22 cellular contexts compared by ENCODE assay signal in genomic region chr12:104622942-104623341, GRCh38.
DNase-seq lines count a peak whose midpoint lies in the region; ATAC-seq, FAIRE-seq and TF ChIP-seq lines count a peak whose summit lies in the region.
"Had no signal": no experiment of that assay in that cellular context is flagged by ENCODE, and none has a peak within 500 bp of the region (broad histone marks: within the 10 kb centered on the region; RNA-seq: fewer than 3 reads in every experiment).

No MANE protein-coding gene starts in this region.

- CTCF ChIA-PET in K562 (lab: Yijun Ruan, JAX; ENCODE audit: low intra/inter-chr PET ratio) = no interaction called here

- ATAC-seq in natural killer cell treated with Interleukin-12 subunit alpha and Interleukin-12 subunit beta and Interleukin-15 and Interleukin-18, amount 100 ng/mL, for 72 hours = no peak
- ATAC-seq in natural killer cell (no peak), K562 (peak; percentile 66), memory B cell (ENCODE audit: low read depth) (no peak), upper lobe of right lung (peak; percentile 44)
- ATAC-seq: Panc1 had no signal

- H3K9me3 ChIP-seq in K562 (replicated peaks; ENCODE audit: control insufficient read depth, insufficient read depth, low read depth, low read length) (no peaks in the 10 kb centered on the region), upper lobe of right lung (no peaks in the 10 kb centered on the region)
- H3K9me3 ChIP-seq: SJCRH30 had no signal

- H3K9ac ChIP-seq in K562 (ENCODE audit: insufficient read depth in 1 of 2, low read depth in 2 of 2, low read length in 2 of 2) = no peak overlapping the region

- no TSS peak for BruUV-seq in K562 (replicated peaks; lab: Mats Ljungman, UMichigan)

- 31% methylated on average over 3 of the region's 3 CpGs for WGBS in K562 (ENCODE audit: insufficient coverage, low coverage, missing lambda C conversion rate)

- peaks cover 10 to 31% of the 10 kb centered on the region in 2 experiments; a peak in 4 of 5 replicates for H3K4me1 ChIP-seq in K562 (replicated peaks in 1 of 2; ENCODE audit: control insufficient read depth in 2 of 2, insufficient read depth in 2 of 2, low read length in 2 of 2)
- no peaks in the 10 kb centered on the region for H3K4me1 ChIP-seq in upper lobe of right lung

- no peak overlapping the region for H3K27ac ChIP-seq in K562 (ENCODE audit: extremely low read depth, low read depth, low read length)
- H3K27ac ChIP-seq in upper lobe of right lung = no peak overlapping the region
- H3K27ac ChIP-seq: HL-60, SJCRH30 had no signal

- H3K4me2 ChIP-seq in K562 (ENCODE audit: insufficient read depth, low read length) = no peak overlapping the region

- no peaks in the 10 kb centered on the region for H3K27me3 Mint-ChIP-seq in natural killer cell treated with Interleukin-12 subunit alpha and Interleukin-12 subunit beta and Interleukin-15 and Interleukin-18, amount 100 ng/mL, for 72 hours
- H3K27me3 Mint-ChIP-seq in natural killer cell (ENCODE audit: low read depth in 2 of 2) = no peaks in the 10 kb centered on the region
- no peaks in the 10 kb centered on the region for H3K27me3 Mint-ChIP-seq in memory B cell
- H3K27me3 Mint-ChIP-seq in nephron progenitor cell (ENCODE audit: low read depth, poor library complexity) = peaks cover 2% of the 10 kb centered on the region
- H3K27me3 Mint-ChIP-seq: IgD-negative memory B cell had no signal

- H3K36me3 Mint-ChIP-seq in natural killer cell treated with Interleukin-12 subunit alpha and Interleukin-12 subunit beta and Interleukin-15 and Interleukin-18, amount 100 ng/mL, for 72 hours = peaks cover 5% of the 10 kb centered on the region
- H3K36me3 Mint-ChIP-seq in natural killer cell (no peaks in the 10 kb centered on the region), memory B cell (peaks cover 8% of the 10 kb centered on the region), nephron progenitor cell (ENCODE audit: low read depth) (peaks cover 6% of the 10 kb centered on the region)
- H3K36me3 Mint-ChIP-seq: IgD-negative memory B cell had no signal

- peak; percentile 5 for DNase-seq in natural killer cell treated with Interleukin-12 subunit alpha and Interleukin-12 subunit beta and Interleukin-15 and Interleukin-18, amount 100 ng/mL, for 72 hours (ENCODE audit: low spot score)
- DNase-seq in natural killer cell (no peak), K562 (ENCODE audit: extremely low read depth in 1 of 4, low spot score in 3 of 4) (no peak), memory B cell (ENCODE audit: low spot score in 2 of 2) (no peak), upper lobe of right lung (no peak), nephron progenitor cell (no peak), anterior cingulate cortex (lab: John Stamatoyannopoulos, UW) (no peak)
- no peak for DNase-seq in central memory CD4-positive, alpha-beta T cell
- DNase-seq: 8988T, DMS79 treated with DMSO at 0.1 percent for 48 hours, HCEC 1CT, MM.1S, NCI-H1105, NCI-H2081 treated with DMSO at 0.1 percent for 48 hours, NCI-H226, NCI-H524, SJCRH30 had no signal

- H4K20me1 ChIP-seq in K562 (replicated peaks; ENCODE audit: control insufficient read depth, insufficient read depth, low read length) = peaks cover 6% of the 10 kb centered on the region; the same call in 1 of the 2 replicates

- H3K9me1 ChIP-seq in K562 (ENCODE audit: control insufficient read depth, insufficient read depth, low read length) = no peaks in the 10 kb centered on the region

- no peak overlapping the region for H3K4me3 Mint-ChIP-seq in natural killer cell treated with Interleukin-12 subunit alpha and Interleukin-12 subunit beta and Interleukin-15 and Interleukin-18, amount 100 ng/mL, for 72 hours
- H3K4me3 Mint-ChIP-seq in natural killer cell (no peak overlapping the region), memory B cell (no peak overlapping the region), nephron progenitor cell (no peak overlapping the region)
- H3K4me3 Mint-ChIP-seq: CD14-positive monocyte, IgD-negative memory B cell had no signal

- intact Hi-C loops in natural killer cell (cut with micrococcal nuclease) (no loop called here), K562 (cut with micrococcal nuclease) (no loop called here), upper lobe of right lung (cut with DNase I) (no loop called here)

- H3K4me1 Mint-ChIP-seq in natural killer cell treated with Interleukin-12 subunit alpha and Interleukin-12 subunit beta and Interleukin-15 and Interleukin-18, amount 100 ng/mL, for 72 hours (ENCODE audit: low read depth in 2 of 2) = peaks cover 56 to 66% of the 10 kb centered on the region in 2 donors
- H3K4me1 Mint-ChIP-seq in natural killer cell (peaks cover 87 to 88% of the 10 kb centered on the region in 2 donors), memory B cell (peaks cover 28% of the 10 kb centered on the region), nephron progenitor cell (peaks cover 53% of the 10 kb centered on the region)

- H3K4me3 ChIP-seq in K562 = no peak overlapping the region
- no peak overlapping the region for H3K4me3 ChIP-seq in upper lobe of right lung
- H3K4me3 ChIP-seq: SJCRH30 had no signal

- no peaks in the 10 kb centered on the region for H3K27me3 ChIP-seq in K562 (ENCODE audit: control insufficient read depth in 2 of 2, insufficient read depth in 2 of 2, low read length in 2 of 2)
- no peaks in the 10 kb centered on the region for H3K27me3 ChIP-seq in upper lobe of right lung
- H3K27me3 ChIP-seq: SJCRH30 had no signal

- TF ChIP-seq EP300 in K562 (IDR thresholded peaks at IDR 0.05; ENCODE audit: low read length) = no peak

- H3K79me2 ChIP-seq in K562 (ENCODE audit: control insufficient read depth, insufficient read depth, low read length) = peaks cover 24% of the 10 kb centered on the region; the same call in 2 of the 3 replicates

- TF ChIP-seq CTCF in natural killer cell (IDR thresholded peaks at IDR 0.05) (no peak), K562 (IDR thresholded peaks at IDR 0.05 in 2 of 3, conservative IDR thresholded peaks at IDR 0.05 in 1 of 3; ENCODE audit: insufficient read depth in 2 of 3, low read depth in 1 of 3, low read length in 3 of 3) (no peak), upper lobe of right lung (IDR thresholded peaks at IDR 0.05) (no peak), nephron progenitor cell (IDR thresholded peaks at IDR 0.05) (no peak)

- H3K9me3 Mint-ChIP-seq in natural killer cell treated with Interleukin-12 subunit alpha and Interleukin-12 subunit beta and Interleukin-15 and Interleukin-18, amount 100 ng/mL, for 72 hours = no peaks in the 10 kb centered on the region
- H3K9me3 Mint-ChIP-seq in natural killer cell (no peaks in the 10 kb centered on the region), memory B cell (no peaks in the 10 kb centered on the region), nephron progenitor cell (no peaks in the 10 kb centered on the region)
- H3K9me3 Mint-ChIP-seq: CD14-positive monocyte, IgD-negative memory B cell had no signal

- FAIRE-seq in K562 (lab: Jason Lieb, UNC) = peak; percentile 51
- FAIRE-seq: G401.6 had no signal

- peak overlapping the region in 1 of 2 donors; percentile 69 for H3K27ac Mint-ChIP-seq in natural killer cell treated with Interleukin-12 subunit alpha and Interleukin-12 subunit beta and Interleukin-15 and Interleukin-18, amount 100 ng/mL, for 72 hours
- H3K27ac Mint-ChIP-seq in natural killer cell (peak overlapping the region in 1 of 2 donors; percentile 9), memory B cell (peak overlapping the region; percentile 14), nephron progenitor cell (no peak overlapping the region)

- POLR2A ChIA-PET in K562 (lab: Yijun Ruan, JAX) = interaction anchor here (0.6 kb wide), 2 partner anchors 21 to 269 kb away, joined by 3 read pairs; no protein-coding TSS in a partner anchor

- in situ Hi-C loops in K562 (cut with MboI) = no loop called here

- no peak for TF ChIP-seq RAD21 in K562 (CRISPR knock-in tag; conservative IDR thresholded peaks at IDR 0.05 in 1 of 2, IDR thresholded peaks at IDR 0.05 in 1 of 2)

- no peak for TF ChIP-seq POLR2A in K562 (conservative IDR thresholded peaks at IDR 0.05)

- no peak overlapping the region for H2AFZ ChIP-seq in K562 (ENCODE audit: low read depth, low read length)

- H3K36me3 ChIP-seq in K562 (ENCODE audit: control insufficient read depth, insufficient read depth, low read length) (0 out of 3 replicates have a peak, but pooled peaks cover 2% of the 10 kb centered on the region), upper lobe of right lung (no peaks in the 10 kb centered on the region)
- H3K36me3 ChIP-seq: SJCRH30 had no signal

TF ChIP-seq in K562, 482 proteins besides CTCF, POLR2A, EP300 and RAD21 (continues in another document):
- TF ChIP-seq CTBP1 (IDR thresholded peaks at IDR 0.05; ENCODE audit: borderline replicate concordance) (no peak), NFATC3 (IDR thresholded peaks at IDR 0.05) (no peak), ZNF384 (IDR thresholded peaks at IDR 0.05; ENCODE audit: low read depth, low read length) (no peak), NCOA2 (IDR thresholded peaks at IDR 0.05; ENCODE audit: partially characterized antibody in 2 of 2) (no peak), NR3C1 (CRISPR knock-in tag; IDR thresholded peaks at IDR 0.05) (no peak), DMBX1 (CRISPR knock-in tag; IDR thresholded peaks at IDR 0.05; ENCODE audit: borderline replicate concordance) (no peak)

Comparison
In these comparisons a context has a peak if more than half of its experiments do, and no peak if none do; other contexts are left out.
1. ATAC-seq: peak in K562 (single experiment) and upper lobe of right lung (single experiment); none in natural killer cell treated with Interleukin-12 subunit alpha and Interleukin-12 subunit beta and Interleukin-15 and Interleukin-18, amount 100 ng/mL, for 72 hours (0 of 2), natural killer cell (0 of 3) and memory B cell (single experiment).